24 cellular contexts compared by ENCODE assay signal in the genomic region with DNA sequence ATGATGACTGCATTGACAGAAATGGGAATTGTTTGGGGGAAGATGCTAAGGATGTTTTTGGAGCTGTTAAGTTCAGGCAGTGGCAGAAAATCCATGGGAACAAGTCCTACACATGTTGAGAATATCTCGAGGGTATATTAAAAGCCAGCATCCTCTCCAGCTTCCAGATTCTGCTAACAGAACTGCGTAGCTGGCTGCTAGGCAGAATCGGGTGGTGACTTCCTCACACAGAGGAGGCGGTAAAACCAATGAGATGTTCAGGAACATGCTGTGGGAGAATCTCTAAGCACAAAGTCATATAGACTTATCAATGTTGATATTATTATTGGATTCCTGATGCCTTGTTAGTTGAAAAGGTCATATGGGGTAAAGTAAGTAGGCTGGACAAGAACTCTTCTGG. TPM values are rescaled to one million over a fixed set of nuclear protein-coding genes. Genes with fewer than 3 reads are reported as not detected.
DNase-seq lines count a peak whose midpoint lies in the region; ATAC-seq and TF ChIP-seq lines count a peak whose summit lies in the region.
"Had no signal": no experiment of that assay in that cellular context is flagged by ENCODE, and none has a peak within 500 bp of the region (broad histone marks: within the 10 kb centered on the region; RNA-seq: fewer than 3 reads in every experiment).

No MANE protein-coding gene starts in this region.

- TF ChIP-seq CTCF in left ventricle myocardium inferior (IDR thresholded peaks at IDR 0.05; ENCODE audit: borderline replicate concordance): no peak
- no peak for TF ChIP-seq CTCF in colonic mucosa (IDR thresholded peaks at IDR 0.05)

- no peaks in the 10 kb centered on the region for H3K4me1 ChIP-seq in left ventricle myocardium inferior
- H3K4me1 ChIP-seq in colonic mucosa: no peaks in the 10 kb centered on the region
- H3K4me1 ChIP-seq: BLaER1 treated with 17β-estradiol and CSF1 and Interleukin-3, amounts not matched to agents 10 nM and 100 nM; Caco-2 had no signal

- no peak overlapping the region for H3K9ac ChIP-seq in colonic mucosa (ENCODE audit: low read depth in 2 of 2, low read length in 2 of 2)
- H3K9ac ChIP-seq: BLaER1 treated with 17β-estradiol and CSF1 and Interleukin-3, amounts not matched to agents 10 nM and 100 nM had no signal

- H3K4me3 ChIP-seq in left ventricle myocardium inferior (no peak overlapping the region), colonic mucosa (no peak overlapping the region)
- H3K4me3 ChIP-seq: BLaER1 treated with 17β-estradiol and CSF1 and Interleukin-3, amounts not matched to agents 10 nM and 100 nM; GM12878 had no signal

- ATAC-seq in Right ventricle myocardium inferior: peak; percentile 42
- no peak for ATAC-seq in activated T-helper 17 cell treated with anti-CD3 and anti-CD28 coated beads, Interleukin-2, amount 50 U/mL, for 72 hours (replicated peaks)
- ATAC-seq: CD8-positive, alpha-beta T cell; GM12878 had no signal

- H3K36me3 ChIP-seq in left ventricle myocardium inferior: no peaks in the 10 kb centered on the region
- no peaks in the 10 kb centered on the region for H3K36me3 ChIP-seq in colonic mucosa
- H3K36me3 ChIP-seq: BLaER1 treated with 17β-estradiol and CSF1 and Interleukin-3, amounts not matched to agents 10 nM and 100 nM had no signal

- H3K27me3 ChIP-seq in left ventricle myocardium inferior (ENCODE audit: low read depth): peaks cover 4% of the 10 kb centered on the region
- no peaks in the 10 kb centered on the region for H3K27me3 ChIP-seq in colonic mucosa
- H3K27me3 ChIP-seq: BLaER1 treated with 17β-estradiol and CSF1 and Interleukin-3, amounts not matched to agents 10 nM and 100 nM had no signal

- no peaks in the 10 kb centered on the region for H3K36me3 Mint-ChIP-seq in activated T-helper 17 cell treated with anti-CD3 and anti-CD28 coated beads, Interleukin-2, amount 50 U/mL, for 72 hours (ENCODE audit: low read depth)
- H3K36me3 Mint-ChIP-seq: CD8-positive, alpha-beta T cell had no signal

- intact Hi-C loops in Right ventricle myocardium inferior (cut with DNase I): no loop called here
- intact Hi-C loops in left ventricle myocardium inferior (cut with micrococcal nuclease): no loop called here
- intact Hi-C loops in colonic mucosa (cut with DNase I): no loop called here

- H3K4me3 Mint-ChIP-seq in activated T-helper 17 cell treated with anti-CD3 and anti-CD28 coated beads, Interleukin-2, amount 50 U/mL, for 72 hours: no peak overlapping the region
- H3K4me3 Mint-ChIP-seq: B cell; CD4-positive, alpha-beta T cell; CD8-positive, alpha-beta T cell had no signal

- no peaks in the 10 kb centered on the region for H3K9me3 Mint-ChIP-seq in activated T-helper 17 cell treated with anti-CD3 and anti-CD28 coated beads, Interleukin-2, amount 50 U/mL, for 72 hours
- H3K9me3 Mint-ChIP-seq: CD4-positive, alpha-beta T cell; CD8-positive, alpha-beta T cell had no signal

- H3K9me3 ChIP-seq in left ventricle myocardium inferior (replicated peaks): no peaks in the 10 kb centered on the region
- no peaks in the 10 kb centered on the region for H3K9me3 ChIP-seq in colonic mucosa
- H3K9me3 ChIP-seq: BLaER1 treated with 17β-estradiol and CSF1 and Interleukin-3, amounts not matched to agents 10 nM and 100 nM; Caco-2 had no signal

- DNase-seq in Right ventricle myocardium inferior (ENCODE audit: missing footprints): no peak
- DNase-seq in left ventricle myocardium inferior: no peak
- peak; percentile 17 for DNase-seq in Ammon's horn (ENCODE audit: low spot score)
- DNase-seq in putamen (ENCODE audit: low spot score): peak; percentile 43
- no peak for DNase-seq in colonic mucosa
- DNase-seq: 8988T; ACHN; Caco-2; Calu3; CD4-positive, alpha-beta T cell; CD8-positive, alpha-beta T cell; DMS53; DMS79; DND-41; EL; GDM1 had no signal

- peaks cover 4% of the 10 kb centered on the region for H3K27me3 Mint-ChIP-seq in activated T-helper 17 cell treated with anti-CD3 and anti-CD28 coated beads, Interleukin-2, amount 50 U/mL, for 72 hours

- H3K4me1 Mint-ChIP-seq in activated T-helper 17 cell treated with anti-CD3 and anti-CD28 coated beads, Interleukin-2, amount 50 U/mL, for 72 hours: no peaks in the 10 kb centered on the region
- H3K4me1 Mint-ChIP-seq: B cell had no signal

- no peak overlapping the region for H3K27ac Mint-ChIP-seq in activated T-helper 17 cell treated with anti-CD3 and anti-CD28 coated beads, Interleukin-2, amount 50 U/mL, for 72 hours
- H3K27ac Mint-ChIP-seq: B cell; CD4-positive, alpha-beta T cell; CD8-positive, alpha-beta T cell had no signal

- H3K27ac ChIP-seq in left ventricle myocardium inferior (replicated peaks) (no peak overlapping the region), colonic mucosa (no peak overlapping the region)
- H3K27ac ChIP-seq: BLaER1 treated with 17β-estradiol and CSF1 and Interleukin-3, amounts not matched to agents 10 nM and 100 nM; C4-2B had no signal

RNA-seq across cellular contexts. Expression of gene FAM163A, which starts 14.9 kb away (rescaled TPM):
- total RNA-seq in Right ventricle myocardium inferior (0.65 TPM), left ventricle myocardium inferior (0.16 TPM), colonic mucosa (under 1 TPM; 0.10 to 0.56 TPM)
- total RNA-seq in activated T-helper 17 cell treated with anti-CD3 and anti-CD28 coated beads, Interleukin-2, amount 50 U/mL, for 72 hours: not detected
- total RNA-seq: A673, B cell, Caco-2, Calu3, Daoy, G401, GM12878 had no signal

Comparison
In these comparisons a context has a peak if more than half of its experiments do, and no peak if none do; other contexts are left out.
1. DNase-seq: peak in Ammon's horn (single experiment) and putamen (single experiment); none in Right ventricle myocardium inferior (single experiment), left ventricle myocardium inferior (single experiment) and colonic mucosa (single experiment).